In genomic region chr7:87473192-87473591, GRCh38 we compare ENCODE assay signal across 17 cellular contexts. TPM values are rescaled to one million over a fixed set of nuclear protein-coding genes. Genes with fewer than 3 reads are reported as not detected.
A peak's percentile ranks its signal among the peaks of the same experiment; 100 is the strongest.
DNase-seq lines count a peak whose midpoint lies in the region; ATAC-seq and TF ChIP-seq lines count a peak whose summit lies in the region.
"Had no signal": no experiment of that assay in that cellular context is flagged by ENCODE, and none has a peak within 500 bp of the region (broad histone marks: within the 10 kb centered on the region; RNA-seq: fewer than 3 reads in every experiment).

No MANE protein-coding gene starts in this region.

- H3K4me3 ChIP-seq in heart right ventricle (peak overlapping the region in 4 of 10 donors; percentile 5 to 72 (median 34)), OCI-LY7 (ENCODE audit: low read depth, low read length, poor library complexity, severe bottlenecking) (no peak overlapping the region), liver (ENCODE audit: low read depth in 1 of 3, low read length in 3 of 3) (peak overlapping the region; percentile 56 to 95 (median 75))
- H3K4me3 ChIP-seq: K562 had no signal

- H3K4me2 ChIP-seq in OCI-LY7 (ENCODE audit: low read length): peak overlapping the region; percentile 10; the same call in 1 of the 2 replicates

- peak overlapping the region; percentile 20 to 73 for H3K4me3 Mint-ChIP-seq in stimulated activated naive B cell treated with anti-CD40 and anti-IgM and Interleukin-4, amounts not matched to agents 10 μg/mL and 1 μg/mL and 100 μg/mL, for 72 hours
- H3K4me3 Mint-ChIP-seq: CD4-positive, alpha-beta T cell had no signal

- intact Hi-C loops in heart right ventricle (cut with DNase I): no loop called here
- intact Hi-C loops in left cardiac atrium (cut with DNase I): no loop called here
- intact Hi-C loops in OCI-LY7 (cut with micrococcal nuclease; ENCODE audit: unreplicated experiment): loop anchor here (5.0 to 10.0 kb wide), 2 partner anchors 321 to 742 kb away; partner anchors contain the start of gene DMTF1

- H3K4me1 Mint-ChIP-seq in stimulated activated naive B cell treated with anti-CD40 and anti-IgM and Interleukin-4, amounts not matched to agents 10 μg/mL and 1 μg/mL and 100 μg/mL, for 72 hours: peaks cover 32 to 39% of the 10 kb centered on the region in 2 donors

- H3K36me3 ChIP-seq in heart right ventricle: no peaks in the 10 kb centered on the region
- no peaks in the 10 kb centered on the region for H3K36me3 ChIP-seq in OCI-LY7 (ENCODE audit: insufficient read depth, low read length)
- H3K36me3 ChIP-seq in liver (ENCODE audit: control insufficient read depth in 4 of 4, insufficient read depth in 3 of 4, low read depth in 1 of 4, low read length in 3 of 4): peaks cover 0 to 2% (median 0%) of the 10 kb centered on the region in 4 donors

- peak overlapping the region in 8 of 10 donors; percentile 19 to 86 (median 78) for H3K27ac ChIP-seq in heart right ventricle
- no peak overlapping the region for H3K27ac ChIP-seq in OCI-LY7 (ENCODE audit: low read depth, low read length, poor library complexity, severe bottlenecking)
- peak overlapping the region; percentile 88 to 98 for H3K27ac ChIP-seq in liver (ENCODE audit: low read depth in 1 of 2, low read length in 2 of 2)

- H3K27me3 Mint-ChIP-seq in stimulated activated naive B cell treated with anti-CD40 and anti-IgM and Interleukin-4, amounts not matched to agents 10 μg/mL and 1 μg/mL and 100 μg/mL, for 72 hours: no peaks in the 10 kb centered on the region

- H3K9me2 ChIP-seq in OCI-LY7 (ENCODE audit: insufficient read depth, low read length): no peaks in the 10 kb centered on the region

- peaks cover 1 to 20% of the 10 kb centered on the region in 2 donors for H3K36me3 Mint-ChIP-seq in stimulated activated naive B cell treated with anti-CD40 and anti-IgM and Interleukin-4, amounts not matched to agents 10 μg/mL and 1 μg/mL and 100 μg/mL, for 72 hours

- TF ChIP-seq CTCF in heart right ventricle (IDR thresholded peaks at IDR 0.05) (no peak), OCI-LY7 (conservative IDR thresholded peaks at IDR 0.05; ENCODE audit: low read length) (no peak), liver (IDR thresholded peaks at IDR 0.05; ENCODE audit: low read depth, low read length, missing input control) (no peak)

- H3K4me1 ChIP-seq in heart right ventricle (peaks cover 0 to 22% (median 11%) of the 10 kb centered on the region in 9 donors), OCI-LY7 (ENCODE audit: insufficient read depth, low read length, poor library complexity, severe bottlenecking) (peaks cover 18% of the 10 kb centered on the region), liver (ENCODE audit: control insufficient read depth in 4 of 4, insufficient read depth in 4 of 4, low read length in 3 of 4) (peaks cover 0 to 24% (median 4%) of the 10 kb centered on the region in 4 donors)

- WGBS in heart right ventricle, 2 donors: 42 to 50% methylated on average over 2 of the region's 2 CpGs
- WGBS in liver: 19% methylated on average over 2 of the region's 2 CpGs

- no peak overlapping the region for H2AFZ ChIP-seq in OCI-LY7 (ENCODE audit: low read length)

- no TSS peak for BruUV-seq in OCI-LY7 (replicated peaks; lab: Mats Ljungman, UMichigan)

- ATAC-seq in heart right ventricle (peak in 2 of 8 donors; percentile 41 to 49), left cardiac atrium (no peak), HG03196 (IDR thresholded peaks at IDR 0.05; ENCODE audit: unreplicated experiment) (no peak), HG03520 (IDR thresholded peaks at IDR 0.05; ENCODE audit: unreplicated experiment) (no peak), HG03159 (IDR thresholded peaks at IDR 0.05; ENCODE audit: unreplicated experiment) (no peak)
- ATAC-seq in stimulated activated naive B cell treated with anti-CD40 and anti-IgM and Interleukin-4, amounts not matched to agents 10 μg/mL and 1 μg/mL and 100 μg/mL, for 72 hours (replicated peaks): no peak
- ATAC-seq: K562, SK-N-SH treated with all-trans-retinoic acid at 6 μM for 48 hours had no signal

- POLR2A ChIA-PET in OCI-LY7 (lab: Charles Lee): no interaction called here

- H3K27me3 ChIP-seq in heart right ventricle (peaks cover 0 to 28% (median 0%) of the 10 kb centered on the region in 7 donors), liver (ENCODE audit: control insufficient read depth in 4 of 4, insufficient read depth in 4 of 4, low read length in 3 of 4) (no peaks in the 10 kb centered on the region)

- CTCF ChIA-PET in OCI-LY7 (lab: Charles Lee; ENCODE audit: unreplicated experiment): no interaction called here

- H3K79me2 ChIP-seq in OCI-LY7 (ENCODE audit: insufficient read depth, low read depth, low read length): no peaks in the 10 kb centered on the region

- H3K9ac ChIP-seq in liver (ENCODE audit: low read depth in 1 of 2, low read length in 2 of 2): peak overlapping the region; percentile 85 to 95

- H3K27ac Mint-ChIP-seq in stimulated activated naive B cell treated with anti-CD40 and anti-IgM and Interleukin-4, amounts not matched to agents 10 μg/mL and 1 μg/mL and 100 μg/mL, for 72 hours: peak overlapping the region; percentile 88
- H3K27ac Mint-ChIP-seq: CD4-positive, alpha-beta T cell had no signal

- H4K20me1 ChIP-seq in OCI-LY7 (ENCODE audit: insufficient read depth, low read length): no peaks in the 10 kb centered on the region

- DNase-seq in heart right ventricle (no peak), left cardiac atrium (no peak), OCI-LY7 (ENCODE audit: low spot score) (no peak)
- DNase-seq in stimulated activated naive B cell treated with anti-CD40 and anti-IgM and Interleukin-4, amounts not matched to agents 10 μg/mL and 1 μg/mL and 100 μg/mL, for 72 hours: no peak
- DNase-seq: CD4-positive, alpha-beta T cell; H7; NCI-H1092 treated with DMSO at 0.1 percent for 48 hours; NCI-H1694; NCI-H2107; NCI-H226; NCI-H526 had no signal

- no peaks in the 10 kb centered on the region for H3K9me3 Mint-ChIP-seq in stimulated activated naive B cell treated with anti-CD40 and anti-IgM and Interleukin-4, amounts not matched to agents 10 μg/mL and 1 μg/mL and 100 μg/mL, for 72 hours
- H3K9me3 Mint-ChIP-seq: CD4-positive, alpha-beta T cell had no signal

- TF ChIP-seq RAD21 in liver (IDR thresholded peaks at IDR 0.05): peak; percentile 4 to 19

- H3K9me3 ChIP-seq in heart right ventricle (peaks cover 0 to 4% (median 0%) of the 10 kb centered on the region in 11 donors), OCI-LY7 (ENCODE audit: low read length) (no peaks in the 10 kb centered on the region), liver (ENCODE audit: control insufficient read depth in 4 of 4, low read length in 3 of 4) (no peaks in the 10 kb centered on the region)

TF ChIP-seq in liver, 16 proteins besides CTCF, POLR2A, EP300 and RAD21:
- TF ChIP-seq ZBTB33 (IDR thresholded peaks at IDR 0.05) (no peak), SP1 (IDR thresholded peaks at IDR 0.05) (no peak), TAF1 (conservative IDR thresholded peaks at IDR 0.05) (peak; percentile 54), HNF4A (conservative IDR thresholded peaks at IDR 0.05) (peak; percentile 46 to 55), RXRA (IDR thresholded peaks at IDR 0.05) (peak; percentile 37 to 61), FOXA2 (IDR thresholded peaks at IDR 0.05) (no peak), YY1 (IDR thresholded peaks at IDR 0.05) (peak; percentile 26), FOXA1 (IDR thresholded peaks at IDR 0.05) (no peak), EGR1 (IDR thresholded peaks at IDR 0.05; ENCODE audit: low read depth in 2 of 2) (no peak), HNF4G (IDR thresholded peaks at IDR 0.05) (no peak), JUND (IDR thresholded peaks at IDR 0.05) (no peak)
TF ChIP-seq in liver: peak in this region for 4.

RNA-seq across cellular contexts. Expression of gene ABCB4, which starts 2.3 kb away (rescaled TPM):
- total RNA-seq in heart right ventricle (10 to 100 TPM in 1 of 10 donors, 1 to 10 TPM in 9; 5.0 to 11.0 (median 6.8) TPM), left cardiac atrium (1 to 10 TPM; 5.6 to 8.9 TPM), OCI-LY7 (2022) (1.2 TPM in 2 replicates), liver (100 to 1,000 TPM in 1 of 2 donors, 1 to 10 TPM in 1; 6.7 to 409 TPM)
- polyA plus RNA-seq in heart right ventricle (10 to 100 TPM in 1 of 2 donors, 1 to 10 TPM in 1; 1.2 to 14.4 TPM), liver (10 to 100 TPM; 61.5 to 93.8 TPM)
- total RNA-seq in OCI-LY7 (2014; rRNA removed; shearing (Covaris generic)): not detected in 2 replicates
- total RNA-seq: CD4-positive, alpha-beta T cell had no signal
